Comparison of ENCODE assay signal across 1 cellular context in the genomic region with DNA sequence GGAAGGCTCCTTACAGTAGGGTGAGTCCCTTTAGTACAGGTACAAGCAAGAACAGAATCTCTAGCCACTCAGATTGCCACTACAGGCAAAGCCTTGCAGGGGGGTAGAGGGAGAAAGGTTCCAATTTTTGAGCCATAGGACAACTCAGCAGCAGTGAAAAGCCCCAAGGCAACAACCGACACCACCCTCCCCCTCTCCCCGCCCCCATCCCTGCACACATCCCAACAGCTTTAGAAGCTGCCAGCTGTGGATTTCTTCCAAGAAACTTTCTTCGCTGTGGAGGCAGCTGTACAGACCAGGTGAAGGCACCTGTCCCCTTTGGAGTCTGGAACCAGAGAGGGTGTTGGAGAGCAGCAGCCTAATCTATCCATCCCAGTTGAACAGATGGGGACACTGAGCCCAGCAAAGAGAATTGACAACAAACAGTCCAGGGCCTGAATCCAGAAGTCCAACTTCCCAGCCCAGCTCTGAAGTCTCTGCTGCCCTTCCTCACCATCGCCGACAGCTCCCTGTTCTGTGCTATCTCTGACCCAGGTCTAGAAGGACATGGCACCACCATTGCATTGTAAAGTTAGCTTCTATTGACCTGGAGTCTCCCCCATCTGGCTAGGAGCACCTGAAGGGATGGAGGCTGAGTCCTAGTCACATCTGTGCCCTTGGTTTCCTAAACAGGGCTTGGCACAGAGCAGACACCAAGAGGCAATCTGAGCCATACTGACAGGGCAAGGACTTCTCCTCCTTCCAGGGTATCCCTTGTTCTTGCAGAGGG.
TF ChIP-seq lines count a peak whose summit lies in the region.

No MANE protein-coding gene starts in this region.

TF ChIP-seq in K562, 482 proteins besides CTCF, POLR2A, EP300 and RAD21 (continued from another document):
- TF ChIP-seq BRCA1 (IDR thresholded peaks at IDR 0.05) (no peak), BRCA1 (CRISPR knock-in tag; IDR thresholded peaks at IDR 0.05) (peak; percentile 43; the same call in 1 of the 2 replicates), STAT5B (CRISPR knock-in tag; IDR thresholded peaks at IDR 0.05) (no peak), CREM (IDR thresholded peaks at IDR 0.05; ENCODE audit: low read depth) (no peak), HNRNPL (IDR thresholded peaks at IDR 0.05; ENCODE audit: low read depth, low read length) (no peak), NCOR1 (IDR thresholded peaks at IDR 0.05) (no peak), ZNF354B (CRISPR knock-in tag; IDR thresholded peaks at IDR 0.05) (no peak), SMAD4 (CRISPR knock-in tag; conservative IDR thresholded peaks at IDR 0.05) (no peak), HDAC3 (IDR thresholded peaks at IDR 0.05; ENCODE audit: borderline replicate concordance, partially characterized antibody) (no peak)
- TF ChIP-seq, protein P1, sequence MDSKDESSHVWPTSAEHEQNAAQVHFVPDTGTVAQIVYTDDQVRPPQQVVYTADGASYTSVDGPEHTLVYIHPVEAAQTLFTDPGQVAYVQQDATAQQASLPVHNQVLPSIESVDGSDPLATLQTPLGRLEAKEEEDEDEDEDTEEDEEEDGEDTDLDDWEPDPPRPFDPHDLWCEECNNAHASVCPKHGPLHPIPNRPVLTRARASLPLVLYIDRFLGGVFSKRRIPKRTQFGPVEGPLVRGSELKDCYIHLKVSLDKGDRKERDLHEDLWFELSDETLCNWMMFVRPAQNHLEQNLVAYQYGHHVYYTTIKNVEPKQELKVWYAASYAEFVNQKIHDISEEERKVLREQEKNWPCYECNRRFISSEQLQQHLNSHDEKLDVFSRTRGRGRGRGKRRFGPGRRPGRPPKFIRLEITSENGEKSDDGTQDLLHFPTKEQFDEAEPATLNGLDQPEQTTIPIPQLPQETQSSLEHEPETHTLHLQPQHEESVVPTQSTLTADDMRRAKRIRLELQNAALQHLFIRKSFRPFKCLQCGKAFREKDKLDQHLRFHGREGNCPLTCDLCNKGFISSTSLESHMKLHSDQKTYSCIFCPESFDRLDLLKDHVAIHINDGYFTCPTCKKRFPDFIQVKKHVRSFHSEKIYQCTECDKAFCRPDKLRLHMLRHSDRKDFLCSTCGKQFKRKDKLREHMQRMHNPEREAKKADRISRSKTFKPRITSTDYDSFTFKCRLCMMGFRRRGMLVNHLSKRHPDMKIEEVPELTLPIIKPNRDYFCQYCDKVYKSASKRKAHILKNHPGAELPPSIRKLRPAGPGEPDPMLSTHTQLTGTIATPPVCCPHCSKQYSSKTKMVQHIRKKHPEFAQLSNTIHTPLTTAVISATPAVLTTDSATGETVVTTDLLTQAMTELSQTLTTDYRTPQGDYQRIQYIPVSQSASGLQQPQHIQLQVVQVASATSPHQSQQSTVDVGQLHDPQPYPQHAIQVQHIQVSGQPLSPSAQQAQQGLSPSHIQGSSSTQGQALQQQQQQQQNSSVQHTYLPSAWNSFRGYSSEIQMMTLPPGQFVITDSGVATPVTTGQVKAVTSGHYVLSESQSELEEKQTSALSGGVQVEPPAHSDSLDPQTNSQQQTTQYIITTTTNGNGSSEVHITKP (IDR thresholded peaks at IDR 0.05; ENCODE audit: partially characterized antibody), result no peak
- TF ChIP-seq, protein P2, sequence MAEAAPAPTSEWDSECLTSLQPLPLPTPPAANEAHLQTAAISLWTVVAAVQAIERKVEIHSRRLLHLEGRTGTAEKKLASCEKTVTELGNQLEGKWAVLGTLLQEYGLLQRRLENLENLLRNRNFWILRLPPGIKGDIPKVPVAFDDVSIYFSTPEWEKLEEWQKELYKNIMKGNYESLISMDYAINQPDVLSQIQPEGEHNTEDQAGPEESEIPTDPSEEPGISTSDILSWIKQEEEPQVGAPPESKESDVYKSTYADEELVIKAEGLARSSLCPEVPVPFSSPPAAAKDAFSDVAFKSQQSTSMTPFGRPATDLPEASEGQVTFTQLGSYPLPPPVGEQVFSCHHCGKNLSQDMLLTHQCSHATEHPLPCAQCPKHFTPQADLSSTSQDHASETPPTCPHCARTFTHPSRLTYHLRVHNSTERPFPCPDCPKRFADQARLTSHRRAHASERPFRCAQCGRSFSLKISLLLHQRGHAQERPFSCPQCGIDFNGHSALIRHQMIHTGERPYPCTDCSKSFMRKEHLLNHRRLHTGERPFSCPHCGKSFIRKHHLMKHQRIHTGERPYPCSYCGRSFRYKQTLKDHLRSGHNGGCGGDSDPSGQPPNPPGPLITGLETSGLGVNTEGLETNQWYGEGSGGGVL (CRISPR knock-in tag; IDR thresholded peaks at IDR 0.05), result no peak
- TF ChIP-seq, protein P3, sequence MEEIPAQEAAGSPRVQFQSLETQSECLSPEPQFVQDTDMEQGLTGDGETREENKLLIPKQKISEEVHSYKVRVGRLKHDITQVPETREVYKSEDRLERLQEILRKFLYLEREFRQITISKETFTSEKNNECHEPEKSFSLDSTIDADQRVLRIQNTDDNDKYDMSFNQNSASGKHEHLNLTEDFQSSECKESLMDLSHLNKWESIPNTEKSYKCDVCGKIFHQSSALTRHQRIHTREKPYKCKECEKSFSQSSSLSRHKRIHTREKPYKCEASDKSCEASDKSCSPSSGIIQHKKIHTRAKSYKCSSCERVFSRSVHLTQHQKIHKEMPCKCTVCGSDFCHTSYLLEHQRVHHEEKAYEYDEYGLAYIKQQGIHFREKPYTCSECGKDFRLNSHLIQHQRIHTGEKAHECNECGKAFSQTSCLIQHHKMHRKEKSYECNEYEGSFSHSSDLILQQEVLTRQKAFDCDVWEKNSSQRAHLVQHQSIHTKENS (CRISPR knock-in tag; IDR thresholded peaks at IDR 0.05), result no peak
- TF ChIP-seq, protein P4, sequence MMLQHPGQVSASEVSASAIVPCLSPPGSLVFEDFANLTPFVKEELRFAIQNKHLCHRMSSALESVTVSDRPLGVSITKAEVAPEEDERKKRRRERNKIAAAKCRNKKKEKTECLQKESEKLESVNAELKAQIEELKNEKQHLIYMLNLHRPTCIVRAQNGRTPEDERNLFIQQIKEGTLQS (IDR thresholded peaks at IDR 0.05), result no peak
- TF ChIP-seq, protein P4 (CRISPR knock-in tag; conservative IDR thresholded peaks at IDR 0.05), result no peak
- TF ChIP-seq, protein P5, sequence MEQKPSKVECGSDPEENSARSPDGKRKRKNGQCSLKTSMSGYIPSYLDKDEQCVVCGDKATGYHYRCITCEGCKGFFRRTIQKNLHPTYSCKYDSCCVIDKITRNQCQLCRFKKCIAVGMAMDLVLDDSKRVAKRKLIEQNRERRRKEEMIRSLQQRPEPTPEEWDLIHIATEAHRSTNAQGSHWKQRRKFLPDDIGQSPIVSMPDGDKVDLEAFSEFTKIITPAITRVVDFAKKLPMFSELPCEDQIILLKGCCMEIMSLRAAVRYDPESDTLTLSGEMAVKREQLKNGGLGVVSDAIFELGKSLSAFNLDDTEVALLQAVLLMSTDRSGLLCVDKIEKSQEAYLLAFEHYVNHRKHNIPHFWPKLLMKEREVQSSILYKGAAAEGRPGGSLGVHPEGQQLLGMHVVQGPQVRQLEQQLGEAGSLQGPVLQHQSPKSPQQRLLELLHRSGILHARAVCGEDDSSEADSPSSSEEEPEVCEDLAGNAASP (IDR thresholded peaks at IDR 0.05), result no peak
